ENCODE assay signal across 1 cellular context in the genomic region with DNA sequence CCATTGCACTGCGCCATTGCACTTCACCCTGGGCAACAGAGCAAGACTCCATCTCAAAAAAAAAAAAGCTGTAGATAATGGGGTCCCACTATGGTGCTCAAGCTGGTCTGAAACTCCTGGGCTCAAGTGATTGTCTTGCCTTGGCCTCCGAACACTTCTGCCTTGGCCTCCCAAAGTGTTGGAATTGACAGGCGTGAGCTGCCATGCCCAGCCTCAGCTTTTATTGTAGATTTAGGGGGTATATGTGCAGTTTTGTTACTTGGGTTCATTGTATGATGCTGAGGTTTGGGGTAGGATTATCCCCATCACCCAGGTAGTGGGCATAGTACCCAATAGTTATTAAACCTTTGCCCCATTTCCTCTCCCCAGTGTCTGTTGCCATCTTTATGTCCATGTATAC.
TF ChIP-seq lines count a peak whose summit lies in the region.

No MANE protein-coding gene starts in this region.

TF ChIP-seq in SK-N-SH treated with all-trans-retinoic acid at 6 μM for 48 hours, 23 proteins besides CTCF, POLR2A, EP300 and RAD21 (continued from another document):
- TF ChIP-seq CSRNP3 (CRISPR knock-in tag; IDR thresholded peaks at IDR 0.05) (no peak), ZNF565 (CRISPR knock-in tag; conservative IDR thresholded peaks at IDR 0.05; ENCODE audit: low read depth) (no peak), GLIS3 (CRISPR knock-in tag; IDR thresholded peaks at IDR 0.05) (no peak), OSR1 (CRISPR knock-in tag; IDR thresholded peaks at IDR 0.05) (no peak), ARNTL (CRISPR knock-in tag; IDR thresholded peaks at IDR 0.05; ENCODE audit: borderline replicate concordance, low read depth) (no peak), ESRRG (CRISPR knock-in tag; IDR thresholded peaks at IDR 0.05) (no peak), TCF4 (CRISPR knock-in tag; IDR thresholded peaks at IDR 0.05; ENCODE audit: borderline replicate concordance) (no peak), SNAI2 (CRISPR knock-in tag; IDR thresholded peaks at IDR 0.05) (no peak), ZNF8 (CRISPR knock-in tag; IDR thresholded peaks at IDR 0.05) (no peak), CSDC2 (CRISPR knock-in tag; IDR thresholded peaks at IDR 0.05) (no peak), ZFP3 (CRISPR knock-in tag; IDR thresholded peaks at IDR 0.05) (no peak), BACH2 (CRISPR knock-in tag; IDR thresholded peaks at IDR 0.05; ENCODE audit: borderline replicate concordance) (no peak)
- TF ChIP-seq, protein P1, sequence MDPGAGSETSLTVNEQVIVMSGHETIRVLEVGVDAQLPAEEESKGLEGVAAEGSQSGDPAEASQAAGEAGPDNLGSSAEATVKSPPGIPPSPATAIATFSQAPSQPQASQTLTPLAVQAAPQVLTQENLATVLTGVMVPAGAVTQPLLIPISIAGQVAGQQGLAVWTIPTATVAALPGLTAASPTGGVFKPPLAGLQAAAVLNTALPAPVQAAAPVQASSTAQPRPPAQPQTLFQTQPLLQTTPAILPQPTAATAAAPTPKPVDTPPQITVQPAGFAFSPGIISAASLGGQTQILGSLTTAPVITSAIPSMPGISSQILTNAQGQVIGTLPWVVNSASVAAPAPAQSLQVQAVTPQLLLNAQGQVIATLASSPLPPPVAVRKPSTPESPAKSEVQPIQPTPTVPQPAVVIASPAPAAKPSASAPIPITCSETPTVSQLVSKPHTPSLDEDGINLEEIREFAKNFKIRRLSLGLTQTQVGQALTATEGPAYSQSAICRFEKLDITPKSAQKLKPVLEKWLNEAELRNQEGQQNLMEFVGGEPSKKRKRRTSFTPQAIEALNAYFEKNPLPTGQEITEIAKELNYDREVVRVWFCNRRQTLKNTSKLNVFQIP (CRISPR knock-in tag; IDR thresholded peaks at IDR 0.05; ENCODE audit: borderline replicate concordance, low read depth), result no peak
- TF ChIP-seq, protein P2, sequence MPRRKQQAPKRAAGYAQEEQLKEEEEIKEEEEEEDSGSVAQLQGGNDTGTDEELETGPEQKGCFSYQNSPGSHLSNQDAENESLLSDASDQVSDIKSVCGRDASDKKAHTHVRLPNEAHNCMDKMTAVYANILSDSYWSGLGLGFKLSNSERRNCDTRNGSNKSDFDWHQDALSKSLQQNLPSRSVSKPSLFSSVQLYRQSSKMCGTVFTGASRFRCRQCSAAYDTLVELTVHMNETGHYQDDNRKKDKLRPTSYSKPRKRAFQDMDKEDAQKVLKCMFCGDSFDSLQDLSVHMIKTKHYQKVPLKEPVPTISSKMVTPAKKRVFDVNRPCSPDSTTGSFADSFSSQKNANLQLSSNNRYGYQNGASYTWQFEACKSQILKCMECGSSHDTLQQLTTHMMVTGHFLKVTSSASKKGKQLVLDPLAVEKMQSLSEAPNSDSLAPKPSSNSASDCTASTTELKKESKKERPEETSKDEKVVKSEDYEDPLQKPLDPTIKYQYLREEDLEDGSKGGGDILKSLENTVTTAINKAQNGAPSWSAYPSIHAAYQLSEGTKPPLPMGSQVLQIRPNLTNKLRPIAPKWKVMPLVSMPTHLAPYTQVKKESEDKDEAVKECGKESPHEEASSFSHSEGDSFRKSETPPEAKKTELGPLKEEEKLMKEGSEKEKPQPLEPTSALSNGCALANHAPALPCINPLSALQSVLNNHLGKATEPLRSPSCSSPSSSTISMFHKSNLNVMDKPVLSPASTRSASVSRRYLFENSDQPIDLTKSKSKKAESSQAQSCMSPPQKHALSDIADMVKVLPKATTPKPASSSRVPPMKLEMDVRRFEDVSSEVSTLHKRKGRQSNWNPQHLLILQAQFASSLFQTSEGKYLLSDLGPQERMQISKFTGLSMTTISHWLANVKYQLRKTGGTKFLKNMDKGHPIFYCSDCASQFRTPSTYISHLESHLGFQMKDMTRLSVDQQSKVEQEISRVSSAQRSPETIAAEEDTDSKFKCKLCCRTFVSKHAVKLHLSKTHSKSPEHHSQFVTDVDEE (CRISPR knock-in tag; IDR thresholded peaks at IDR 0.05), result no peak
